ENCODE assay signal across 28 cellular contexts in genomic region chr9:12889402-12890106, GRCh38.
"Had no signal": no experiment of that assay in that cellular context is flagged by ENCODE, and none has a peak within 500 bp of the region (broad histone marks: within the 10 kb centered on the region; RNA-seq: fewer than 3 reads in every experiment).

No MANE protein-coding gene starts in this region.

- H3K27ac ChIP-seq: ascending aorta, body of pancreas, cardiac muscle cell, SK-N-MC, WERI-Rb-1 had no signal

- H3K4me1 ChIP-seq: ascending aorta, body of pancreas had no signal

- H3K4me3 ChIP-seq: ascending aorta, body of pancreas, cardiac muscle cell, SK-N-MC had no signal

- ATAC-seq: activated CD8-positive, alpha-beta T cell treated with anti-CD3 and anti-CD28 coated beads, Interleukin-2, amount 10 ng/mL, durations not matched to agents 7 days and 5 days; body of pancreas; Panc1; Right ventricle myocardium inferior; T-cell had no signal

- H3K36me3 ChIP-seq: ascending aorta, cardiac muscle cell, WERI-Rb-1 had no signal

- H3K9me3 ChIP-seq: body of pancreas had no signal

- DNase-seq: activated CD4-positive, alpha-beta T cell treated with anti-CD3 and anti-CD28 coated beads for 4 hours; activated CD8-positive, alpha-beta T cell treated with anti-CD3 and anti-CD28 coated beads, Interleukin-2, amount 10 ng/mL, durations not matched to agents 7 days and 5 days; activated effector memory CD4-positive, alpha-beta T cell treated with Interleukin-2 at 50 U/mL for 16 hours; activated naive CD4-positive, alpha-beta T cell; activated T-cell treated with anti-CD3 and anti-CD28 coated beads, Interleukin-2, amount 50 U/mL, for 24 hours; amniotic stem cell; body of pancreas; Kasumi-1; KBM-7; NCI-H1092; NCI-H1417 treated with DMSO at 0.1 percent for 48 hours; NCI-H1694; NCI-H2029; NCI-H2107; NCI-H2171 treated with DMSO at 0.1 percent for 48 hours; NCI-H226; NCI-H526; NCI-H774; RPMI8226; T-cell; T-helper 2 cell; T1000; WERI-Rb-1 had no signal

- H3K27me3 ChIP-seq: ascending aorta, body of pancreas, cardiac muscle cell had no signal
